In genomic region chr11:61298663-61299244, GRCh38 we compare ENCODE assay signal across 1 cellular context.
A peak's percentile ranks its signal among the peaks of the same experiment; 100 is the strongest.
TF ChIP-seq lines count a peak whose summit lies in the region.

No MANE protein-coding gene starts in this region.

TF ChIP-seq in HepG2, 621 proteins besides CTCF, POLR2A, EP300 and RAD21 (continued from another document and continues in another):
- TF ChIP-seq, protein P1, sequence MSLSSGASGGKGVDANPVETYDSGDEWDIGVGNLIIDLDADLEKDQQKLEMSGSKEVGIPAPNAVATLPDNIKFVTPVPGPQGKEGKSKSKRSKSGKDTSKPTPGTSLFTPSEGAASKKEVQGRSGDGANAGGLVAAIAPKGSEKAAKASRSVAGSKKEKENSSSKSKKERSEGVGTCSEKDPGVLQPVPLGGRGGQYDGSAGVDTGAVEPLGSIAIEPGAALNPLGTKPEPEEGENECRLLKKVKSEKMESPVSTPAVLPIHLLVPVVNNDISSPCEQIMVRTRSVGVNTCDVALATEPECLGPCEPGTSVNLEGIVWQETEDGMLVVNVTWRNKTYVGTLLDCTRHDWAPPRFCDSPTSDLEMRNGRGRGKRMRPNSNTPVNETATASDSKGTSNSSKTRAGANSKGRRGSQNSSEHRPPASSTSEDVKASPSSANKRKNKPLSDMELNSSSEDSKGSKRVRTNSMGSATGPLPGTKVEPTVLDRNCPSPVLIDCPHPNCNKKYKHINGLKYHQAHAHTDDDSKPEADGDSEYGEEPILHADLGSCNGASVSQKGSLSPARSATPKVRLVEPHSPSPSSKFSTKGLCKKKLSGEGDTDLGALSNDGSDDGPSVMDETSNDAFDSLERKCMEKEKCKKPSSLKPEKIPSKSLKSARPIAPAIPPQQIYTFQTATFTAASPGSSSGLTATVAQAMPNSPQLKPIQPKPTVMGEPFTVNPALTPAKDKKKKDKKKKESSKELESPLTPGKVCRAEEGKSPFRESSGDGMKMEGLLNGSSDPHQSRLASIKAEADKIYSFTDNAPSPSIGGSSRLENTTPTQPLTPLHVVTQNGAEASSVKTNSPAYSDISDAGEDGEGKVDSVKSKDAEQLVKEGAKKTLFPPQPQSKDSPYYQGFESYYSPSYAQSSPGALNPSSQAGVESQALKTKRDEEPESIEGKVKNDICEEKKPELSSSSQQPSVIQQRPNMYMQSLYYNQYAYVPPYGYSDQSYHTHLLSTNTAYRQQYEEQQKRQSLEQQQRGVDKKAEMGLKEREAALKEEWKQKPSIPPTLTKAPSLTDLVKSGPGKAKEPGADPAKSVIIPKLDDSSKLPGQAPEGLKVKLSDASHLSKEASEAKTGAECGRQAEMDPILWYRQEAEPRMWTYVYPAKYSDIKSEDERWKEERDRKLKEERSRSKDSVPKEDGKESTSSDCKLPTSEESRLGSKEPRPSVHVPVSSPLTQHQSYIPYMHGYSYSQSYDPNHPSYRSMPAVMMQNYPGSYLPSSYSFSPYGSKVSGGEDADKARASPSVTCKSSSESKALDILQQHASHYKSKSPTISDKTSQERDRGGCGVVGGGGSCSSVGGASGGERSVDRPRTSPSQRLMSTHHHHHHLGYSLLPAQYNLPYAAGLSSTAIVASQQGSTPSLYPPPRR (CRISPR knock-in tag; IDR thresholded peaks at IDR 0.05; ENCODE audit: borderline replicate concordance) = no peak
- TF ChIP-seq ZNF652 (CRISPR knock-in tag; IDR thresholded peaks at IDR 0.05; ENCODE audit: borderline replicate concordance, low read depth) (no peak; the same call in 1 of the 2 replicates), MXI1 (IDR thresholded peaks at IDR 0.05; ENCODE audit: borderline replicate concordance, low read depth, low read length) (peak; percentile 88; the same call in 1 of the 3 replicates), GRHL1 (CRISPR knock-in tag; conservative IDR thresholded peaks at IDR 0.05) (no peak), GATAD2A (CRISPR knock-in tag; IDR thresholded peaks at IDR 0.05) (peak; percentile 84), FOXO4 (CRISPR knock-in tag; conservative IDR thresholded peaks at IDR 0.05) (no peak), FOXP1 (IDR thresholded peaks at IDR 0.05) (peak; percentile 74), FOXP1 (CRISPR knock-in tag; IDR thresholded peaks at IDR 0.05) (peak; percentile 68), SAP130 (CRISPR knock-in tag; IDR thresholded peaks at IDR 0.05; ENCODE audit: low read depth) (peak; percentile 93), NFYC (CRISPR knock-in tag; IDR thresholded peaks at IDR 0.05) (no peak), CSRNP1 (CRISPR knock-in tag; IDR thresholded peaks at IDR 0.05) (no peak), CCDC6 (CRISPR knock-in tag; IDR thresholded peaks at IDR 0.05) (no peak), AHR (CRISPR knock-in tag; IDR thresholded peaks at IDR 0.05) (no peak), PITX1 (CRISPR knock-in tag; IDR thresholded peaks at IDR 0.05) (peak; percentile 21; the same call in 1 of the 2 replicates), HNF4G (IDR thresholded peaks at IDR 0.05; ENCODE audit: borderline replicate concordance, low read depth, low read length) (peak; percentile 97), HNF4G (CRISPR knock-in tag; IDR thresholded peaks at IDR 0.05; ENCODE audit: borderline replicate concordance, low read depth) (peak; percentile 97), ZNF710 (CRISPR knock-in tag; IDR thresholded peaks at IDR 0.05; ENCODE audit: borderline replicate concordance) (0 out of 2 replicates have a peak, but pooled peaks have one; percentile 44), SNAI1 (CRISPR knock-in tag; IDR thresholded peaks at IDR 0.05; ENCODE audit: borderline replicate concordance) (no peak), TEAD3 (CRISPR knock-in tag; optimal IDR thresholded peaks at IDR 0.05; ENCODE audit: borderline replicate concordance) (peak; percentile 44), ZFYVE20 (CRISPR knock-in tag; IDR thresholded peaks at IDR 0.05; ENCODE audit: borderline replicate concordance, low read depth) (no peak), GTF3A (CRISPR knock-in tag; conservative IDR thresholded peaks at IDR 0.05) (no peak), RELA (CRISPR knock-in tag; IDR thresholded peaks at IDR 0.05) (no peak), CHD4 (IDR thresholded peaks at IDR 0.05; ENCODE audit: borderline replicate concordance, low read length) (0 out of 2 replicates have a peak, but pooled peaks have one; percentile 72)
- TF ChIP-seq, protein P2, sequence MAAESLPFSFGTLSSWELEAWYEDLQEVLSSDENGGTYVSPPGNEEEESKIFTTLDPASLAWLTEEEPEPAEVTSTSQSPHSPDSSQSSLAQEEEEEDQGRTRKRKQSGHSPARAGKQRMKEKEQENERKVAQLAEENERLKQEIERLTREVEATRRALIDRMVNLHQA (CRISPR knock-in tag; IDR thresholded peaks at IDR 0.05) = no peak
- TF ChIP-seq, protein P3, sequence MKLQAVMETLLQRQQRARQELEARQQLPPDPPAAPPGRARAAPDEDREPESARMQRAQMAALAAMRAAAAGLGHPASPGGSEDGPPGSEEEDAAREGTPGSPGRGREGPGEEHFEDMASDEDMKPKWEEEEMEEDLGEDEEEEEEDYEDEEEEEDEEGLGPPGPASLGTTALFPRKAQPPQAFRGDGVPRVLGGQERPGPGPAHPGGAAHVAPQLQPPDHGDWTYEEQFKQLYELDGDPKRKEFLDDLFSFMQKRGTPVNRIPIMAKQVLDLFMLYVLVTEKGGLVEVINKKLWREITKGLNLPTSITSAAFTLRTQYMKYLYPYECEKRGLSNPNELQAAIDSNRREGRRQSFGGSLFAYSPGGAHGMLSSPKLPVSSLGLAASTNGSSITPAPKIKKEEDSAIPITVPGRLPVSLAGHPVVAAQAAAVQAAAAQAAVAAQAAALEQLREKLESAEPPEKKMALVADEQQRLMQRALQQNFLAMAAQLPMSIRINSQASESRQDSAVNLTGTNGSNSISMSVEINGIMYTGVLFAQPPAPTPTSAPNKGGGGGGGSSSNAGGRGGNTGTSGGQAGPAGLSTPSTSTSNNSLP (IDR thresholded peaks at IDR 0.05; ENCODE audit: low read depth, low read length) = peak; percentile 70; the same call in 1 of the 2 replicates
- TF ChIP-seq, protein P4, sequence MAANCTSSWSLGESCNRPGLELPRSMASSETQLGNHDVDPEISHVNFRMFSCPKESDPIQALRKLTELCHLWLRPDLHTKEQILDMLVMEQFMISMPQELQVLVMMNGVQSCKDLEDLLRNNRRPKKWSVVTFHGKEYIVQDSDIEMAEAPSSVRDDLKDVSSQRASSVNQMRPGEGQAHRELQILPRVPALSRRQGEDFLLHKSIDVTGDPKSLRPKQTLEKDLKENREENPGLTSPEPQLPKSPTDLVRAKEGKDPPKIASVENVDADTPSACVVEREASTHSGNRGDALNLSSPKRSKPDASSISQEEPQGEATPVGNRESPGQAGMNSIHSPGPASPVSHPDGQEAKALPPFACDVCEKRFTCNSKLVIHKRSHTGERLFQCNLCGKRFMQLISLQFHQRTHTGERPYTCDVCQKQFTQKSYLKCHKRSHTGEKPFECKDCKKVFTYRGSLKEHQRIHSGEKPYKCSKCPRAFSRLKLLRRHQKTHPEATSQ (CRISPR knock-in tag; IDR thresholded peaks at IDR 0.05; ENCODE audit: borderline replicate concordance) = no peak
- TF ChIP-seq, protein P5, sequence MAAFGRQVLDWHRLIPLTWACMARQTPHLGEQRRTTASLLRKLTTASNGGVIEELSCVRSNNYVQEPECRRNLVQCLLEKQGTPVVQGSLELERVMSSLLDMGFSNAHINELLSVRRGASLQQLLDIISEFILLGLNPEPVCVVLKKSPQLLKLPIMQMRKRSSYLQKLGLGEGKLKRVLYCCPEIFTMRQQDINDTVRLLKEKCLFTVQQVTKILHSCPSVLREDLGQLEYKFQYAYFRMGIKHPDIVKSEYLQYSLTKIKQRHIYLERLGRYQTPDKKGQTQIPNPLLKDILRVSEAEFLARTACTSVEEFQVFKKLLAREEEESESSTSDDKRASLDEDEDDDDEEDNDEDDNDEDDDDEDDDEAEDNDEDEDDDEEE (CRISPR knock-in tag; IDR thresholded peaks at IDR 0.05) = no peak
- TF ChIP-seq, protein P6, sequence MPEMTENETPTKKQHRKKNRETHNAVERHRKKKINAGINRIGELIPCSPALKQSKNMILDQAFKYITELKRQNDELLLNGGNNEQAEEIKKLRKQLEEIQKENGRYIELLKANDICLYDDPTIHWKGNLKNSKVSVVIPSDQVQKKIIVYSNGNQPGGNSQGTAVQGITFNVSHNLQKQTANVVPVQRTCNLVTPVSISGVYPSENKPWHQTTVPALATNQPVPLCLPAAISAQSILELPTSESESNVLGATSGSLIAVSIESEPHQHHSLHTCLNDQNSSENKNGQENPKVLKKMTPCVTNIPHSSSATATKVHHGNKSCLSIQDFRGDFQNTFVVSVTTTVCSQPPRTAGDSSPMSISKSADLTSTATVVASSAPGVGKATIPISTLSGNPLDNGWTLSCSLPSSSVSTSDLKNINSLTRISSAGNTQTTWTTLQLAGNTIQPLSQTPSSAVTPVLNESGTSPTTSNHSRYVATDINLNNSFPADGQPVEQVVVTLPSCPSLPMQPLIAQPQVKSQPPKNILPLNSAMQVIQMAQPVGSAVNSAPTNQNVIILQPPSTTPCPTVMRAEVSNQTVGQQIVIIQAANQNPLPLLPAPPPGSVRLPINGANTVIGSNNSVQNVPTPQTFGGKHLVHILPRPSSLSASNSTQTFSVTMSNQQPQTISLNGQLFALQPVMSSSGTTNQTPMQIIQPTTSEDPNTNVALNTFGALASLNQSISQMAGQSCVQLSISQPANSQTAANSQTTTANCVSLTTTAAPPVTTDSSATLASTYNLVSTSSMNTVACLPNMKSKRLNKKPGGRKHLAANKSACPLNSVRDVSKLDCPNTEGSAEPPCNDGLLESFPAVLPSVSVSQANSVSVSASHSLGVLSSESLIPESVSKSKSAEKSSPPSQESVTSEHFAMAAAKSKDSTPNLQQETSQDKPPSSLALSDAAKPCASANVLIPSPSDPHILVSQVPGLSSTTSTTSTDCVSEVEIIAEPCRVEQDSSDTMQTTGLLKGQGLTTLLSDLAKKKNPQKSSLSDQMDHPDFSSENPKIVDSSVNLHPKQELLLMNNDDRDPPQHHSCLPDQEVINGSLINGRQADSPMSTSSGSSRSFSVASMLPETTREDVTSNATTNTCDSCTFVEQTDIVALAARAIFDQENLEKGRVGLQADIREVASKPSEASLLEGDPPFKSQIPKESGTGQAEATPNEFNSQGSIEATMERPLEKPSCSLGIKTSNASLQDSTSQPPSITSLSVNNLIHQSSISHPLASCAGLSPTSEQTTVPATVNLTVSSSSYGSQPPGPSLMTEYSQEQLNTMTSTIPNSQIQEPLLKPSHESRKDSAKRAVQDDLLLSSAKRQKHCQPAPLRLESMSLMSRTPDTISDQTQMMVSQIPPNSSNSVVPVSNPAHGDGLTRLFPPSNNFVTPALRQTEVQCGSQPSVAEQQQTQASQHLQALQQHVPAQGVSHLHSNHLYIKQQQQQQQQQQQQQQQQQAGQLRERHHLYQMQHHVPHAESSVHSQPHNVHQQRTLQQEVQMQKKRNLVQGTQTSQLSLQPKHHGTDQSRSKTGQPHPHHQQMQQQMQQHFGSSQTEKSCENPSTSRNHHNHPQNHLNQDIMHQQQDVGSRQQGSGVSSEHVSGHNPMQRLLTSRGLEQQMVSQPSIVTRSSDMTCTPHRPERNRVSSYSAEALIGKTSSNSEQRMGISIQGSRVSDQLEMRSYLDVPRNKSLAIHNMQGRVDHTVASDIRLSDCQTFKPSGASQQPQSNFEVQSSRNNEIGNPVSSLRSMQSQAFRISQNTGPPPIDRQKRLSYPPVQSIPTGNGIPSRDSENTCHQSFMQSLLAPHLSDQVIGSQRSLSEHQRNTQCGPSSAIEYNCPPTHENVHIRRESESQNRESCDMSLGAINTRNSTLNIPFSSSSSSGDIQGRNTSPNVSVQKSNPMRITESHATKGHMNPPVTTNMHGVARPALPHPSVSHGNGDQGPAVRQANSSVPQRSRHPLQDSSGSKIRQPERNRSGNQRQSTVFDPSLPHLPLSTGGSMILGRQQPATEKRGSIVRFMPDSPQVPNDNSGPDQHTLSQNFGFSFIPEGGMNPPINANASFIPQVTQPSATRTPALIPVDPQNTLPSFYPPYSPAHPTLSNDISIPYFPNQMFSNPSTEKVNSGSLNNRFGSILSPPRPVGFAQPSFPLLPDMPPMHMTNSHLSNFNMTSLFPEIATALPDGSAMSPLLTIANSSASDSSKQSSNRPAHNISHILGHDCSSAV (CRISPR knock-in tag; IDR thresholded peaks at IDR 0.05; ENCODE audit: borderline replicate concordance) = no peak
